Comparison of ENCODE assay signal across 20 cellular contexts in the genomic region with DNA sequence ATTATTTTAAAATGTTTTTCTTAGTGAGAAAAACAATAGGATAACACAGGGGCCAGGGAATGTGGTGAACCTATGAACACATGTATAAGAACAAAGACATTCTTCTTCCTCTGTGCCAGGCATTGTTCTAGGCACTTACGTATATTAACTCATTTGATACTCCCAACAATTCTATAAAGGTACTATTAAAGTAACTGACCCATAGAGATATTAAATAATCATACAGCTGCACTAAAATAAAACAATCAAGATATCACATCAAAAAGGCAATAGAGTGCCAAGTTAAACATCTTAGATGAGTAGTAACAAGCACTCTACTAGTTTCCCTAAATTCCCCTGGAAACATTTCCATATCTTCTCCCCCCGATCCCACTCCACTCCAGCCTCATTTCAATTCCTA. TPM values are rescaled to one million over a fixed set of nuclear protein-coding genes. Genes with fewer than 3 reads are reported as not detected.
DNase-seq lines count a peak whose midpoint lies in the region; ATAC-seq and TF ChIP-seq lines count a peak whose summit lies in the region.
"Had no signal": no experiment of that assay in that cellular context is flagged by ENCODE, and none has a peak within 500 bp of the region (broad histone marks: within the 10 kb centered on the region; RNA-seq: fewer than 3 reads in every experiment).

No MANE protein-coding gene starts in this region.

- H3K9me2 ChIP-seq in GM23338 (ENCODE audit: insufficient read depth) = no peaks in the 10 kb centered on the region

- no peaks in the 10 kb centered on the region for H4K20me1 ChIP-seq in GM23338 (replicated peaks; ENCODE audit: insufficient read depth)

- no peak overlapping the region for H2AFZ ChIP-seq in GM23338
- H2AFZ ChIP-seq: GM23248 had no signal

- intact Hi-C loops in left colon (cut with DNase I, micrococcal nuclease) (no loop called here), MCF 10A (cut with micrococcal nuclease) (no loop called here)

- H3K9me3 ChIP-seq in BE2C = no peaks in the 10 kb centered on the region

- H3K27me3 Mint-ChIP-seq in GM23338 (ENCODE audit: insufficient read depth, low read depth, poor library complexity) (peaks cover 3% of the 10 kb centered on the region), endothelial cell (ENCODE audit: unreplicated experiment) (peaks cover 6% of the 10 kb centered on the region), MCF 10A (ENCODE audit: insufficient read depth, unreplicated experiment) (no peaks in the 10 kb centered on the region)
- H3K27me3 Mint-ChIP-seq: B cell; CD4-positive, alpha-beta T cell; CD8-positive, alpha-beta memory T cell had no signal

- no peaks in the 10 kb centered on the region for H3K36me3 ChIP-seq in GM23338 (ENCODE audit: insufficient read depth)
- H3K36me3 ChIP-seq in BE2C = no peaks in the 10 kb centered on the region

- H3K27ac Mint-ChIP-seq in GM23338 (peak overlapping the region; percentile 16; the same call in 1 of the 2 replicates), endothelial cell (ENCODE audit: unreplicated experiment) (peak overlapping the region; percentile 89), MCF 10A (ENCODE audit: low read depth, unreplicated experiment) (no peak overlapping the region)
- H3K27ac Mint-ChIP-seq: B cell; CD14-positive monocyte; CD4-positive, alpha-beta T cell; H9 had no signal

- H3K4me1 ChIP-seq in GM23338 (ENCODE audit: insufficient read depth) (no peaks in the 10 kb centered on the region), BE2C (no peaks in the 10 kb centered on the region)

- TF ChIP-seq CTCF in GM23338 (conservative IDR thresholded peaks at IDR 0.05; ENCODE audit: low read depth in 2 of 2) = no peak
- no peak for TF ChIP-seq CTCF in LNCaP clone FGC (IDR thresholded peaks at IDR 0.05; ENCODE audit: control insufficient read depth, extremely low read depth, insufficient read depth)
- TF ChIP-seq CTCF in endothelial cell (IDR thresholded peaks at IDR 0.05; ENCODE audit: unreplicated experiment) = no peak
- TF ChIP-seq CTCF in BE2C (IDR thresholded peaks at IDR 0.05; ENCODE audit: low read depth, low read length) = no peak
- TF ChIP-seq CTCF in MCF 10A (IDR thresholded peaks at IDR 0.05; ENCODE audit: unreplicated experiment) = no peak

- no TSS peak for BruUV-seq in MCF 10A (replicated peaks; lab: Mats Ljungman, UMichigan)

- H3K27me3 ChIP-seq in GM23338 (ENCODE audit: insufficient read depth) = no peaks in the 10 kb centered on the region
- no peaks in the 10 kb centered on the region for H3K27me3 ChIP-seq in BE2C
- H3K27me3 ChIP-seq: BLaER1 treated with 17β-estradiol and CSF1 and Interleukin-3, amounts not matched to agents 10 nM and 100 nM had no signal

- H3K36me3 Mint-ChIP-seq in GM23338 (ENCODE audit: low read depth) (peaks cover 5% of the 10 kb centered on the region; the same call in 1 of the 3 replicates), endothelial cell (ENCODE audit: low read depth, unreplicated experiment) (peaks cover 43% of the 10 kb centered on the region), MCF 10A (ENCODE audit: insufficient read depth, unreplicated experiment) (peaks cover 55% of the 10 kb centered on the region)

- no peak overlapping the region for H3K4me3 ChIP-seq in GM23338
- H3K4me3 ChIP-seq in LNCaP clone FGC (ENCODE audit: low read depth, low read length) = no peak overlapping the region
- H3K4me3 ChIP-seq in BE2C (ENCODE audit: low read depth, low read length) = no peak overlapping the region
- H3K4me3 ChIP-seq: BLaER1 treated with 17β-estradiol and CSF1 and Interleukin-3, amounts not matched to agents 10 nM and 100 nM; GM23248 had no signal

- no peak overlapping the region for H3K27ac ChIP-seq in GM23338 (ENCODE audit: low read depth)
- H3K27ac ChIP-seq: 22Rv1; BLaER1 treated with 17β-estradiol and CSF1 and Interleukin-3, amounts not matched to agents 10 nM and 100 nM; GM23248 had no signal

- peaks cover 9% of the 10 kb centered on the region for H3K4me1 Mint-ChIP-seq in GM23338
- peaks cover 60% of the 10 kb centered on the region for H3K4me1 Mint-ChIP-seq in endothelial cell (ENCODE audit: unreplicated experiment)
- peaks cover 22% of the 10 kb centered on the region for H3K4me1 Mint-ChIP-seq in MCF 10A (ENCODE audit: insufficient read depth, unreplicated experiment)
- H3K4me1 Mint-ChIP-seq: B cell had no signal

- no peak for ATAC-seq in GM23338
- peak; percentile 42 for ATAC-seq in left colon
- ATAC-seq in GM18517 (IDR thresholded peaks at IDR 0.05; ENCODE audit: unreplicated experiment) = no peak
- ATAC-seq: HCT116 had no signal

- no peak overlapping the region for H3K4me3 Mint-ChIP-seq in GM23338
- H3K4me3 Mint-ChIP-seq in endothelial cell (ENCODE audit: unreplicated experiment) = no peak overlapping the region
- H3K4me3 Mint-ChIP-seq in MCF 10A (ENCODE audit: unreplicated experiment) = no peak overlapping the region
- H3K4me3 Mint-ChIP-seq: B cell; CD14-positive monocyte; CD4-positive, alpha-beta T cell; CD8-positive, alpha-beta memory T cell; H9 had no signal

- H3K79me2 ChIP-seq in GM23338 (replicated peaks; ENCODE audit: insufficient read depth) = no peaks in the 10 kb centered on the region

- no peak for DNase-seq in GM23338 (ENCODE audit: low spot score)
- peak; percentile 57 for DNase-seq in LNCaP clone FGC (ENCODE audit: low read depth)
- no peak for DNase-seq in endothelial cell (ENCODE audit: low spot score)
- DNase-seq in left colon = no peak
- no peak for DNase-seq in effector CD8-positive, alpha-beta T cell (lab: John Stamatoyannopoulos, UW)
- no peak for DNase-seq in BE2C
- DNase-seq in MCF 10A (ENCODE audit: unreplicated experiment) = no peak
- DNase-seq: CD4-positive, alpha-beta T cell; CD8-positive, alpha-beta memory T cell; DMS53; DMS79 treated with DMSO at 0.1 percent for 48 hours; GF-D8; GM23248; H9 had no signal

- no peaks in the 10 kb centered on the region for H3K9me3 Mint-ChIP-seq in GM23338
- no peaks in the 10 kb centered on the region for H3K9me3 Mint-ChIP-seq in endothelial cell (ENCODE audit: unreplicated experiment)
- H3K9me3 Mint-ChIP-seq in MCF 10A (ENCODE audit: unreplicated experiment) = peaks cover 14% of the 10 kb centered on the region
- H3K9me3 Mint-ChIP-seq: CD14-positive monocyte; CD4-positive, alpha-beta T cell had no signal

- H3K4me2 ChIP-seq in GM23338 = no peak overlapping the region
- H3K4me2 ChIP-seq: BLaER1 treated with 17β-estradiol and CSF1 and Interleukin-3, amounts not matched to agents 10 nM and 100 nM had no signal

- POLR2A ChIA-PET in MCF 10A (lab: Yijun Ruan, JAX) = no interaction called here

- H3F3A ChIP-seq in GM23338 (replicated peaks; ENCODE audit: low read depth) = no peaks in the 10 kb centered on the region

- CTCF ChIA-PET in MCF 10A (lab: Yijun Ruan, JAX) = no interaction called here

TF ChIP-seq in GM23338, 12 proteins besides CTCF, POLR2A, EP300 and RAD21 (continues in another document):
- TF ChIP-seq NANOG (IDR thresholded peaks at IDR 0.05; ENCODE audit: borderline replicate concordance) = no peak
- no peak for TF ChIP-seq ZNF114 (CRISPR knock-in tag; IDR thresholded peaks at IDR 0.05)
- TF ChIP-seq, protein P1, sequence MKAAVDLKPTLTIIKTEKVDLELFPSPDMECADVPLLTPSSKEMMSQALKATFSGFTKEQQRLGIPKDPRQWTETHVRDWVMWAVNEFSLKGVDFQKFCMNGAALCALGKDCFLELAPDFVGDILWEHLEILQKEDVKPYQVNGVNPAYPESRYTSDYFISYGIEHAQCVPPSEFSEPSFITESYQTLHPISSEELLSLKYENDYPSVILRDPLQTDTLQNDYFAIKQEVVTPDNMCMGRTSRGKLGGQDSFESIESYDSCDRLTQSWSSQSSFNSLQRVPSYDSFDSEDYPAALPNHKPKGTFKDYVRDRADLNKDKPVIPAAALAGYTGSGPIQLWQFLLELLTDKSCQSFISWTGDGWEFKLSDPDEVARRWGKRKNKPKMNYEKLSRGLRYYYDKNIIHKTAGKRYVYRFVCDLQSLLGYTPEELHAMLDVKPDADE (IDR thresholded peaks at IDR 0.05) = no peak
- TF ChIP-seq, protein P2, sequence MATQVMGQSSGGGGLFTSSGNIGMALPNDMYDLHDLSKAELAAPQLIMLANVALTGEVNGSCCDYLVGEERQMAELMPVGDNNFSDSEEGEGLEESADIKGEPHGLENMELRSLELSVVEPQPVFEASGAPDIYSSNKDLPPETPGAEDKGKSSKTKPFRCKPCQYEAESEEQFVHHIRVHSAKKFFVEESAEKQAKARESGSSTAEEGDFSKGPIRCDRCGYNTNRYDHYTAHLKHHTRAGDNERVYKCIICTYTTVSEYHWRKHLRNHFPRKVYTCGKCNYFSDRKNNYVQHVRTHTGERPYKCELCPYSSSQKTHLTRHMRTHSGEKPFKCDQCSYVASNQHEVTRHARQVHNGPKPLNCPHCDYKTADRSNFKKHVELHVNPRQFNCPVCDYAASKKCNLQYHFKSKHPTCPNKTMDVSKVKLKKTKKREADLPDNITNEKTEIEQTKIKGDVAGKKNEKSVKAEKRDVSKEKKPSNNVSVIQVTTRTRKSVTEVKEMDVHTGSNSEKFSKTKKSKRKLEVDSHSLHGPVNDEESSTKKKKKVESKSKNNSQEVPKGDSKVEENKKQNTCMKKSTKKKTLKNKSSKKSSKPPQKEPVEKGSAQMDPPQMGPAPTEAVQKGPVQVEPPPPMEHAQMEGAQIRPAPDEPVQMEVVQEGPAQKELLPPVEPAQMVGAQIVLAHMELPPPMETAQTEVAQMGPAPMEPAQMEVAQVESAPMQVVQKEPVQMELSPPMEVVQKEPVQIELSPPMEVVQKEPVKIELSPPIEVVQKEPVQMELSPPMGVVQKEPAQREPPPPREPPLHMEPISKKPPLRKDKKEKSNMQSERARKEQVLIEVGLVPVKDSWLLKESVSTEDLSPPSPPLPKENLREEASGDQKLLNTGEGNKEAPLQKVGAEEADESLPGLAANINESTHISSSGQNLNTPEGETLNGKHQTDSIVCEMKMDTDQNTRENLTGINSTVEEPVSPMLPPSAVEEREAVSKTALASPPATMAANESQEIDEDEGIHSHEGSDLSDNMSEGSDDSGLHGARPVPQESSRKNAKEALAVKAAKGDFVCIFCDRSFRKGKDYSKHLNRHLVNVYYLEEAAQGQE (IDR thresholded peaks at IDR 0.05; ENCODE audit: unreplicated experiment) = no peak
- TF ChIP-seq EZH2phosphoT487 (IDR thresholded peaks at IDR 0.05; ENCODE audit: unreplicated experiment) = no peak
- TF ChIP-seq ZNF331 (CRISPR knock-in tag; IDR thresholded peaks at IDR 0.05; ENCODE audit: low read depth) = no peak
- TF ChIP-seq STAT1 (IDR thresholded peaks at IDR 0.05; ENCODE audit: unreplicated experiment) = no peak
- no peak for TF ChIP-seq EZH2 (IDR thresholded peaks at IDR 0.05; ENCODE audit: low read depth, unreplicated experiment)
- TF ChIP-seq CREB1 (CRISPR knock-in tag; IDR thresholded peaks at IDR 0.05; ENCODE audit: low read depth) = no peak

RNA-seq across cellular contexts. Expression of a gene that starts 33.4 kb away (rescaled TPM):
- total RNA-seq in GM23338 (2014; rRNA removed; shearing (Covaris generic)) = 42.5 and 42.9 TPM in 2 replicates
- polyA plus RNA-seq in GM23338 (2016; fragmentation: Nextera tagmentation; extraction: Ambion mirVana) = 18.7 and 20.1 TPM in 2 replicates
- 211 TPM for total RNA-seq in endothelial cell (ENCODE audit: unreplicated experiment)
- 100 to 1,000 TPM in 1 of 2 donors, 10 to 100 TPM in 1; 59.2 to 113 TPM for total RNA-seq in left colon
- 1.5 TPM for polyA plus RNA-seq in BE2C (2012; ENCODE audit: insufficient read depth, insufficient read length, low read depth)
- total RNA-seq in MCF 10A (2022) = 35.1 and 43.3 TPM in 2 replicates
